21 cellular contexts compared by ENCODE assay signal in genomic region chr11:25775608-25776007, GRCh38.
DNase-seq lines count a peak whose midpoint lies in the region; ATAC-seq and TF ChIP-seq lines count a peak whose summit lies in the region.
"Had no signal": no experiment of that assay in that cellular context is flagged by ENCODE, and none has a peak within 500 bp of the region (broad histone marks: within the 10 kb centered on the region; RNA-seq: fewer than 3 reads in every experiment).

No MANE protein-coding gene starts in this region.

- DNase-seq in HT1080 (ENCODE audit: low read depth) = peak; percentile 9
- DNase-seq in astrocyte of the spinal cord (ENCODE audit: low read depth, low spot score) = peak; percentile 2
- peak; percentile 16 for DNase-seq in inferior parietal cortex (ENCODE audit: extremely low spot score)
- no peak for DNase-seq in smooth muscle cell (lab: John Stamatoyannopoulos, UW; ENCODE audit: unreplicated experiment)
- DNase-seq in left colon = no peak
- DNase-seq in activated CD8-positive, alpha-beta memory T cell treated with anti-CD3 and anti-CD28 coated beads for 24 hours = no peak
- DNase-seq in NCI-H69 (lab: John Stamatoyannopoulos, UW) = no peak
- DNase-seq in aorta = no peak
- DNase-seq: CD4-positive, CD25-positive, alpha-beta regulatory T cell; EL; H7; HFFc6; KG1; NCI-H1105; NCI-H146; NCI-H2081 treated with DMSO at 0.1 percent for 48 hours; NCI-H2171 treated with DMSO at 0.1 percent for 48 hours; NCI-H524 treated with DMSO at 0.1 percent for 48 hours had no signal

- no peaks in the 10 kb centered on the region for H3K9me3 ChIP-seq in smooth muscle cell (replicated peaks; ENCODE audit: low read depth)
- no peaks in the 10 kb centered on the region for H3K9me3 ChIP-seq in aorta (ENCODE audit: control insufficient read depth, low read length)
- H3K9me3 ChIP-seq: SJSA1 had no signal

- in situ Hi-C loops in astrocyte of the spinal cord (cut with HindIII; ENCODE audit: low sequenced_read_pairs) = no loop called here

- H3K27ac ChIP-seq in smooth muscle cell (ENCODE audit: low read depth) (peak overlapping the region; percentile 14), aorta (ENCODE audit: low read depth in 1 of 2, low read length in 2 of 2) (no peak overlapping the region)
- H3K27ac ChIP-seq: HL-60, SJSA1 had no signal

- peak overlapping the region; percentile 23 for H3K4me2 ChIP-seq in smooth muscle cell

- no peaks in the 10 kb centered on the region for H3K79me2 ChIP-seq in smooth muscle cell (ENCODE audit: low read depth)

- H3F3A ChIP-seq in smooth muscle cell (ENCODE audit: low read depth) = no peaks in the 10 kb centered on the region

- peak overlapping the region; percentile 10 for H2AFZ ChIP-seq in smooth muscle cell (ENCODE audit: low read depth)

- H3K27me3 ChIP-seq in smooth muscle cell (ENCODE audit: low read depth) (no peaks in the 10 kb centered on the region), aorta (ENCODE audit: control insufficient read depth in 1 of 2, insufficient read depth in 2 of 2, low read length in 1 of 2) (no peaks in the 10 kb centered on the region)
- H3K27me3 ChIP-seq: SJSA1 had no signal

- intact Hi-C loops in left colon (cut with DNase I, micrococcal nuclease) (no loop called here), aorta (cut with DNase I) (no loop called here)

- no peaks in the 10 kb centered on the region for H3K36me3 ChIP-seq in smooth muscle cell (ENCODE audit: low read depth)
- H3K36me3 ChIP-seq in aorta (ENCODE audit: control insufficient read depth in 1 of 2, insufficient read depth in 2 of 2, low read length in 1 of 2) = no peaks in the 10 kb centered on the region
- H3K36me3 ChIP-seq: SJSA1 had no signal

- no peak overlapping the region for H3K4me3 ChIP-seq in astrocyte of the spinal cord (ENCODE audit: low read depth, low read length)
- H3K4me3 ChIP-seq in smooth muscle cell = no peak overlapping the region
- H3K4me3 ChIP-seq in aorta (ENCODE audit: low read length in 2 of 2) = no peak overlapping the region
- H3K4me3 ChIP-seq: SJSA1 had no signal

- no peaks in the 10 kb centered on the region for H4K20me1 ChIP-seq in smooth muscle cell (ENCODE audit: low read depth)

- no peak overlapping the region for H3K9ac ChIP-seq in smooth muscle cell (ENCODE audit: low read depth)

- no peak for TF ChIP-seq CTCF in astrocyte of the spinal cord (IDR thresholded peaks at IDR 0.05; ENCODE audit: low read depth, low read length)
- no peak for TF ChIP-seq CTCF in smooth muscle cell (IDR thresholded peaks at IDR 0.05; ENCODE audit: borderline replicate concordance, insufficient read depth, poor library complexity, severe bottlenecking)

- H3K4me1 ChIP-seq in smooth muscle cell (ENCODE audit: low read depth) (no peaks in the 10 kb centered on the region), aorta (ENCODE audit: control insufficient read depth in 1 of 2, insufficient read depth in 2 of 2, low read length in 2 of 2) (no peaks in the 10 kb centered on the region)
- H3K4me1 ChIP-seq: SJSA1 had no signal

- 28% methylated on average over 1 of the region's 1 CpG for WGBS in smooth muscle cell (ENCODE audit: low lambda C conversion rate)
- WGBS in aorta, 2 donors = 13 to 35% methylated on average over 1 of the region's 1 CpG

- ATAC-seq in left colon = no peak
- ATAC-seq in aorta (ENCODE audit: low FRiP score) = no peak
- ATAC-seq: Right ventricle myocardium inferior had no signal

Comparison
In these comparisons a context has a peak if more than half of its experiments do, and no peak if none do; other contexts are left out.
1. DNase-seq: peak in HT1080 (single experiment), astrocyte of the spinal cord (single experiment) and inferior parietal cortex (single experiment); none in smooth muscle cell (single experiment), left colon (0 of 2), activated CD8-positive, alpha-beta memory T cell treated with anti-CD3 and anti-CD28 coated beads for 24 hours (single experiment), NCI-H69 (single experiment) and aorta (0 of 2).